Comparison of ENCODE assay signal across 27 cellular contexts in genomic region chr21:30719401-30719800, GRCh38. TPM values are rescaled to one million over a fixed set of nuclear protein-coding genes. Genes with fewer than 3 reads are reported as not detected.
DNase-seq lines count a peak whose midpoint lies in the region; ATAC-seq and TF ChIP-seq lines count a peak whose summit lies in the region.
"Had no signal": no experiment of that assay in that cellular context is flagged by ENCODE, and none has a peak within 500 bp of the region (broad histone marks: within the 10 kb centered on the region; RNA-seq: fewer than 3 reads in every experiment).

No MANE protein-coding gene starts in this region.

- intact Hi-C loops in activated CD4-positive, alpha-beta T cell treated with anti-CD3 and anti-CD28 coated beads, Interleukin-2, amount 10 ng/mL, durations not matched to agents 24 days and 14 days (cut with micrococcal nuclease) = loop anchor here (2.0 to 10.0 kb wide), 5 partner anchors 365 to 1885 kb away; partner anchors contain the start of gene SOD1
- intact Hi-C loops in dorsolateral prefrontal cortex (cut with DNase I) = no loop called here

- peaks cover 3% of the 10 kb centered on the region for H3K36me3 Mint-ChIP-seq in activated CD4-positive, alpha-beta T cell treated with anti-CD3 and anti-CD28 coated beads, Interleukin-2, amount 10 ng/mL, durations not matched to agents 24 days and 14 days (ENCODE audit: low read depth)
- no peaks in the 10 kb centered on the region for H3K36me3 Mint-ChIP-seq in activated CD4-positive, alpha-beta T cell treated with anti-CD3 and anti-CD28 coated beads, Interleukin-2, amount 10 ng/mL, durations not matched to agents 7 days and 5 days (ENCODE audit: low read depth)
- no peaks in the 10 kb centered on the region for H3K36me3 Mint-ChIP-seq in activated CD8-positive, alpha-beta T cell treated with anti-CD3 and anti-CD28 coated beads, Interleukin-2, amount 10 ng/mL, durations not matched to agents 7 days and 5 days (ENCODE audit: low read depth)

- no peak overlapping the region for H3K27ac ChIP-seq in dorsolateral prefrontal cortex
- H3K27ac ChIP-seq: HL-60, spleen, transverse colon had no signal

- CTCF ChIA-PET in activated CD4-positive, alpha-beta T cell treated with anti-CD3 and anti-CD28 coated beads, Interleukin-2, amount 10 ng/mL, durations not matched to agents 7 days and 5 days (lab: Charles Lee) = no interaction called here
- CTCF ChIA-PET in activated CD8-positive, alpha-beta T cell treated with anti-CD3 and anti-CD28 coated beads, Interleukin-2, amount 10 ng/mL, durations not matched to agents 7 days and 5 days (lab: Charles Lee) = no interaction called here

- ATAC-seq in HG02884 (IDR thresholded peaks at IDR 0.05; ENCODE audit: unreplicated experiment) = peak; percentile 50
- ATAC-seq in activated CD8-positive, alpha-beta T cell treated with anti-CD3 and anti-CD28 coated beads, Interleukin-2, amount 10 ng/mL, durations not matched to agents 7 days and 5 days = no peak
- no peak for ATAC-seq in GM18502 (IDR thresholded peaks at IDR 0.05; ENCODE audit: poor library complexity, unreplicated experiment)
- ATAC-seq: naive thymus-derived CD4-positive, alpha-beta T cell had no signal

- peak overlapping the region; percentile 68 for H3K27ac Mint-ChIP-seq in activated CD4-positive, alpha-beta T cell treated with anti-CD3 and anti-CD28 coated beads, Interleukin-2, amount 10 ng/mL, durations not matched to agents 24 days and 14 days
- no peak overlapping the region for H3K27ac Mint-ChIP-seq in activated CD4-positive, alpha-beta T cell treated with anti-CD3 and anti-CD28 coated beads, Interleukin-2, amount 10 ng/mL, durations not matched to agents 7 days and 5 days
- H3K27ac Mint-ChIP-seq in activated CD8-positive, alpha-beta T cell treated with anti-CD3 and anti-CD28 coated beads, Interleukin-2, amount 10 ng/mL, durations not matched to agents 7 days and 5 days = peak overlapping the region; percentile 8
- H3K27ac Mint-ChIP-seq: activated B cell treated with CpG ODN at 0.5 μM for 24 hours, B cell had no signal

- H3K4me3 Mint-ChIP-seq in activated CD4-positive, alpha-beta T cell treated with anti-CD3 and anti-CD28 coated beads, Interleukin-2, amount 10 ng/mL, durations not matched to agents 24 days and 14 days = peak overlapping the region; percentile 62
- H3K4me3 Mint-ChIP-seq in activated CD4-positive, alpha-beta T cell treated with anti-CD3 and anti-CD28 coated beads, Interleukin-2, amount 10 ng/mL, durations not matched to agents 7 days and 5 days = no peak overlapping the region
- H3K4me3 Mint-ChIP-seq in activated CD8-positive, alpha-beta T cell treated with anti-CD3 and anti-CD28 coated beads, Interleukin-2, amount 10 ng/mL, durations not matched to agents 7 days and 5 days = no peak overlapping the region
- H3K4me3 Mint-ChIP-seq: activated B cell treated with CpG ODN at 0.5 μM for 24 hours; B cell; naive thymus-derived CD4-positive, alpha-beta T cell had no signal

- no peak overlapping the region for H3K4me3 ChIP-seq in dorsolateral prefrontal cortex
- H3K4me3 ChIP-seq: spleen, transverse colon had no signal

- peaks cover 29% of the 10 kb centered on the region for H3K4me1 Mint-ChIP-seq in activated CD4-positive, alpha-beta T cell treated with anti-CD3 and anti-CD28 coated beads, Interleukin-2, amount 10 ng/mL, durations not matched to agents 24 days and 14 days
- H3K4me1 Mint-ChIP-seq in activated CD4-positive, alpha-beta T cell treated with anti-CD3 and anti-CD28 coated beads, Interleukin-2, amount 10 ng/mL, durations not matched to agents 7 days and 5 days = peaks cover 22% of the 10 kb centered on the region
- peaks cover 9% of the 10 kb centered on the region for H3K4me1 Mint-ChIP-seq in activated CD8-positive, alpha-beta T cell treated with anti-CD3 and anti-CD28 coated beads, Interleukin-2, amount 10 ng/mL, durations not matched to agents 7 days and 5 days (ENCODE audit: low read depth)
- H3K4me1 Mint-ChIP-seq: activated B cell treated with CpG ODN at 0.5 μM for 24 hours, B cell had no signal

- POLR2A ChIA-PET in activated CD4-positive, alpha-beta T cell treated with anti-CD3 and anti-CD28 coated beads, Interleukin-2, amount 10 ng/mL, durations not matched to agents 7 days and 5 days (lab: Charles Lee) = no interaction called here
- POLR2A ChIA-PET in activated CD8-positive, alpha-beta T cell treated with anti-CD3 and anti-CD28 coated beads, Interleukin-2, amount 10 ng/mL, durations not matched to agents 7 days and 5 days (lab: Charles Lee) = no interaction called here

- no peak for DNase-seq in activated CD4-positive, alpha-beta T cell treated with anti-CD3 and anti-CD28 coated beads, Interleukin-2, amount 10 ng/mL, durations not matched to agents 24 days and 14 days
- no peak for DNase-seq in activated CD4-positive, alpha-beta T cell treated with anti-CD3 and anti-CD28 coated beads, Interleukin-2, amount 10 ng/mL, durations not matched to agents 7 days and 5 days
- no peak for DNase-seq in activated CD8-positive, alpha-beta T cell treated with anti-CD3 and anti-CD28 coated beads, Interleukin-2, amount 10 ng/mL, durations not matched to agents 7 days and 5 days
- DNase-seq in putamen (ENCODE audit: low spot score) (peak; percentile 57), NOMO-1 (lab: John Stamatoyannopoulos, UW; ENCODE audit: unreplicated experiment in 2 of 2) (no peak), dorsolateral prefrontal cortex (no peak)
- DNase-seq: activated B cell treated with CpG ODN at 0.5 μM for 24 hours; amniotic stem cell; cortex of kidney; DMS79 treated with DMSO at 0.1 percent for 48 hours; GOT3; naive thymus-derived CD4-positive, alpha-beta T cell; NCI-H1105 treated with DMSO at 0.1 percent for 48 hours; NCI-H510A treated with DMSO at 0.1 percent for 48 hours; occipital lobe; retina; RPMI8226; spleen; stimulated activated CD4-positive, alpha-beta T cell treated with anti-CD3 and anti-CD28 coated beads, Interleukin-4, amount 100 ng/mL, for 4 hours; T1000; transverse colon had no signal

- peaks cover 2% of the 10 kb centered on the region for H3K27me3 Mint-ChIP-seq in activated CD4-positive, alpha-beta T cell treated with anti-CD3 and anti-CD28 coated beads, Interleukin-2, amount 10 ng/mL, durations not matched to agents 24 days and 14 days
- H3K27me3 Mint-ChIP-seq in activated CD4-positive, alpha-beta T cell treated with anti-CD3 and anti-CD28 coated beads, Interleukin-2, amount 10 ng/mL, durations not matched to agents 7 days and 5 days = peaks cover 6% of the 10 kb centered on the region
- H3K27me3 Mint-ChIP-seq in activated CD8-positive, alpha-beta T cell treated with anti-CD3 and anti-CD28 coated beads, Interleukin-2, amount 10 ng/mL, durations not matched to agents 7 days and 5 days (ENCODE audit: low read depth) = no peaks in the 10 kb centered on the region
- H3K27me3 Mint-ChIP-seq: activated B cell treated with CpG ODN at 0.5 μM for 24 hours, B cell had no signal

- peaks cover 18% of the 10 kb centered on the region for H3K9me3 Mint-ChIP-seq in activated CD4-positive, alpha-beta T cell treated with anti-CD3 and anti-CD28 coated beads, Interleukin-2, amount 10 ng/mL, durations not matched to agents 24 days and 14 days
- H3K9me3 Mint-ChIP-seq in activated CD4-positive, alpha-beta T cell treated with anti-CD3 and anti-CD28 coated beads, Interleukin-2, amount 10 ng/mL, durations not matched to agents 7 days and 5 days = peaks cover 6% of the 10 kb centered on the region
- no peaks in the 10 kb centered on the region for H3K9me3 Mint-ChIP-seq in activated CD8-positive, alpha-beta T cell treated with anti-CD3 and anti-CD28 coated beads, Interleukin-2, amount 10 ng/mL, durations not matched to agents 7 days and 5 days (ENCODE audit: insufficient read depth)

- TF ChIP-seq CTCF in dorsolateral prefrontal cortex (IDR thresholded peaks at IDR 0.05 in 54 of 56, conservative IDR thresholded peaks at IDR 0.05 in 2 of 56; ENCODE audit: low read depth in 1 of 56, partially characterized antibody in 56 of 56) = no peak

- H3K27me3 ChIP-seq in dorsolateral prefrontal cortex = peaks cover 0 to 4% (median 0%) of the 10 kb centered on the region in 45 donors
- H3K27me3 ChIP-seq: spleen, transverse colon had no signal

RNA-seq across cellular contexts. Expression of gene KRTAP21-3, which starts 0.8 kb away (rescaled TPM):
- total RNA-seq in activated CD4-positive, alpha-beta T cell treated with anti-CD3 and anti-CD28 coated beads, Interleukin-2, amount 10 ng/mL, durations not matched to agents 24 days and 14 days = not detected in 2 replicates
- not detected for total RNA-seq in activated CD4-positive, alpha-beta T cell treated with anti-CD3 and anti-CD28 coated beads, Interleukin-2, amount 10 ng/mL, durations not matched to agents 7 days and 5 days
- total RNA-seq in activated CD8-positive, alpha-beta T cell treated with anti-CD3 and anti-CD28 coated beads, Interleukin-2, amount 10 ng/mL, durations not matched to agents 7 days and 5 days = not detected
- not detected for total RNA-seq in dorsolateral prefrontal cortex
- total RNA-seq: A172; activated B cell treated with CpG ODN at 0.5 μM for 24 hours; activated CD8-positive, alpha-beta memory T cell treated with anti-CD3 and anti-CD28 coated beads for 36 hours; B cell; naive thymus-derived CD4-positive, alpha-beta T cell; occipital lobe; spleen; transverse colon had no signal

RNA-seq across cellular contexts. Expression of gene KRTAP21-2, which starts 27.7 kb away (rescaled TPM):
- total RNA-seq in activated CD4-positive, alpha-beta T cell treated with anti-CD3 and anti-CD28 coated beads, Interleukin-2, amount 10 ng/mL, durations not matched to agents 24 days and 14 days = not detected in 2 replicates
- total RNA-seq in activated CD4-positive, alpha-beta T cell treated with anti-CD3 and anti-CD28 coated beads, Interleukin-2, amount 10 ng/mL, durations not matched to agents 7 days and 5 days = not detected
- not detected for total RNA-seq in activated CD8-positive, alpha-beta T cell treated with anti-CD3 and anti-CD28 coated beads, Interleukin-2, amount 10 ng/mL, durations not matched to agents 7 days and 5 days
- total RNA-seq in dorsolateral prefrontal cortex = not detected
- total RNA-seq: A172; activated B cell treated with CpG ODN at 0.5 μM for 24 hours; activated CD8-positive, alpha-beta memory T cell treated with anti-CD3 and anti-CD28 coated beads for 36 hours; B cell; naive thymus-derived CD4-positive, alpha-beta T cell; occipital lobe; spleen; transverse colon had no signal

RNA-seq across cellular contexts. Expression of gene KRTAP21-1, which starts 35.8 kb away (rescaled TPM):
- not detected in 2 replicates for total RNA-seq in activated CD4-positive, alpha-beta T cell treated with anti-CD3 and anti-CD28 coated beads, Interleukin-2, amount 10 ng/mL, durations not matched to agents 24 days and 14 days
- total RNA-seq in activated CD4-positive, alpha-beta T cell treated with anti-CD3 and anti-CD28 coated beads, Interleukin-2, amount 10 ng/mL, durations not matched to agents 7 days and 5 days = not detected
- not detected for total RNA-seq in activated CD8-positive, alpha-beta T cell treated with anti-CD3 and anti-CD28 coated beads, Interleukin-2, amount 10 ng/mL, durations not matched to agents 7 days and 5 days
- not detected for total RNA-seq in dorsolateral prefrontal cortex
- total RNA-seq: A172; activated B cell treated with CpG ODN at 0.5 μM for 24 hours; activated CD8-positive, alpha-beta memory T cell treated with anti-CD3 and anti-CD28 coated beads for 36 hours; B cell; naive thymus-derived CD4-positive, alpha-beta T cell; occipital lobe; spleen; transverse colon had no signal
